9 cellular contexts compared by ENCODE assay signal in the genomic region with DNA sequence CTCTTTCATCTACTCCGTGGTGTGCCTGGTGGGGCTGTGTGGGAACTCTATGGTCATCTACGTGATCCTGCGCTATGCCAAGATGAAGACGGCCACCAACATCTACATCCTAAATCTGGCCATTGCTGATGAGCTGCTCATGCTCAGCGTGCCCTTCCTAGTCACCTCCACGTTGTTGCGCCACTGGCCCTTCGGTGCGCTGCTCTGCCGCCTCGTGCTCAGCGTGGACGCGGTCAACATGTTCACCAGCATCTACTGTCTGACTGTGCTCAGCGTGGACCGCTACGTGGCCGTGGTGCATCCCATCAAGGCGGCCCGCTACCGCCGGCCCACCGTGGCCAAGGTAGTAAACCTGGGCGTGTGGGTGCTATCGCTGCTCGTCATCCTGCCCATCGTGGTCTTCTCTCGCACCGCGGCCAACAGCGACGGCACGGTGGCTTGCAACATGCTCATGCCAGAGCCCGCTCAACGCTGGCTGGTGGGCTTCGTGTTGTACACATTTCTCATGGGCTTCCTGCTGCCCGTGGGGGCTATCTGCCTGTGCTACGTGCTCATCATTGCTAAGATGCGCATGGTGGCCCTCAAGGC. TPM values are rescaled to one million over a fixed set of nuclear protein-coding genes. Genes with fewer than 3 reads are reported as not detected.
DNase-seq lines count a peak whose midpoint lies in the region; ATAC-seq and TF ChIP-seq lines count a peak whose summit lies in the region.
"Had no signal": no experiment of that assay in that cellular context is flagged by ENCODE, and none has a peak within 500 bp of the region (broad histone marks: within the 10 kb centered on the region; RNA-seq: fewer than 3 reads in every experiment).

No MANE protein-coding gene starts in this region.

- no peaks in the 10 kb centered on the region for H3F3A ChIP-seq in neural cell (ENCODE audit: insufficient read depth, low read length, poor library complexity, severe bottlenecking)

- H3K4me3 Mint-ChIP-seq in T-helper 17 cell: peak overlapping the region; percentile 68
- H3K4me3 Mint-ChIP-seq in activated CD8-positive, alpha-beta T cell treated with anti-CD3 and anti-CD28 coated beads for 36 hours: no peak overlapping the region

- H3K27me3 Mint-ChIP-seq in T-helper 17 cell: peaks cover 56% of the 10 kb centered on the region
- H3K27me3 Mint-ChIP-seq in activated CD8-positive, alpha-beta T cell treated with anti-CD3 and anti-CD28 coated beads for 36 hours: peaks cover 59% of the 10 kb centered on the region

- intact Hi-C loops in activated CD8-positive, alpha-beta T cell treated with anti-CD3 and anti-CD28 coated beads for 36 hours (cut with micrococcal nuclease): no loop called here

- no peaks in the 10 kb centered on the region for H3K79me2 ChIP-seq in neural cell (replicated peaks; ENCODE audit: insufficient read depth, low read length)

- H3K9me3 ChIP-seq in BE2C: peaks cover 5% of the 10 kb centered on the region; the same call in 1 of the 2 replicates
- no peaks in the 10 kb centered on the region for H3K9me3 ChIP-seq in T-helper 17 cell (ENCODE audit: control insufficient read depth, low read length, poor library complexity, severe bottlenecking)
- H3K9me3 ChIP-seq in neural cell (ENCODE audit: low read length): peaks cover 11% of the 10 kb centered on the region

- no peaks in the 10 kb centered on the region for H3K9me3 Mint-ChIP-seq in activated CD8-positive, alpha-beta T cell treated with anti-CD3 and anti-CD28 coated beads for 36 hours

- H3K4me1 ChIP-seq in BE2C: no peaks in the 10 kb centered on the region

- no peak for TF ChIP-seq EP300 in neural cell (conservative IDR thresholded peaks at IDR 0.05; ENCODE audit: poor library complexity, severe bottlenecking)

- no peaks in the 10 kb centered on the region for H3K9me2 ChIP-seq in neural cell (ENCODE audit: insufficient read depth, low read length)

- no peak overlapping the region for H3K27ac Mint-ChIP-seq in T-helper 17 cell
- no peak overlapping the region for H3K27ac Mint-ChIP-seq in activated CD8-positive, alpha-beta T cell treated with anti-CD3 and anti-CD28 coated beads for 36 hours

- H3K27me3 ChIP-seq in BE2C (no peaks in the 10 kb centered on the region), neural cell (ENCODE audit: insufficient read depth, low read depth, low read length) (peaks cover 64% of the 10 kb centered on the region)

- POLR2A ChIA-PET in activated CD8-positive, alpha-beta T cell treated with anti-CD3 and anti-CD28 coated beads for 36 hours (lab: Charles Lee): no interaction called here

- TF ChIP-seq CTCF in BE2C (IDR thresholded peaks at IDR 0.05; ENCODE audit: low read depth, low read length): no peak
- TF ChIP-seq CTCF in fibroblast of the aortic adventitia (IDR thresholded peaks at IDR 0.05; ENCODE audit: insufficient read depth, low read length): no peak
- TF ChIP-seq CTCF in neural cell (IDR thresholded peaks at IDR 0.05; ENCODE audit: poor library complexity, severe bottlenecking): no peak
- TF ChIP-seq CTCF in activated CD8-positive, alpha-beta T cell treated with anti-CD3 and anti-CD28 coated beads for 36 hours (IDR thresholded peaks at IDR 0.05): no peak

- no peak overlapping the region for H3K27ac ChIP-seq in neural cell (ENCODE audit: low read length)

- no peak overlapping the region for H2AFZ ChIP-seq in neural cell (ENCODE audit: low read depth, low read length)

- H3K9ac ChIP-seq in neural cell (ENCODE audit: low read length): peak overlapping the region; percentile 50

- H3K4me2 ChIP-seq in neural cell (ENCODE audit: low read length): no peak overlapping the region

- CTCF ChIA-PET in activated CD8-positive, alpha-beta T cell treated with anti-CD3 and anti-CD28 coated beads for 36 hours (lab: Charles Lee): interaction anchor here (2.8 kb wide), 1 partner anchor 12 kb away, joined by 14 read pairs; no protein-coding TSS in a partner anchor

- H3K4me1 Mint-ChIP-seq in T-helper 17 cell: peaks cover 11% of the 10 kb centered on the region
- H3K4me1 Mint-ChIP-seq in activated CD8-positive, alpha-beta T cell treated with anti-CD3 and anti-CD28 coated beads for 36 hours (ENCODE audit: low read depth): peaks cover 23% of the 10 kb centered on the region

- no peaks in the 10 kb centered on the region for H4K20me1 ChIP-seq in neural cell (ENCODE audit: insufficient read depth)

- H3K4me3 ChIP-seq in BE2C (ENCODE audit: low read depth, low read length) (peak overlapping the region; percentile 28; the same call in 1 of the 2 replicates), fibroblast of the aortic adventitia (ENCODE audit: low read depth, low read length) (peak overlapping the region; percentile 52), neural cell (ENCODE audit: low read length) (peak overlapping the region; percentile 65)

- no peak for DNase-seq in BE2C
- DNase-seq in T-helper 17 cell: no peak
- DNase-seq in fibroblast of the aortic adventitia (ENCODE audit: low read depth): no peak
- DNase-seq in COR-L47 (lab: John Stamatoyannopoulos, UW): no peak
- DNase-seq in NCI-H226: no peak
- no peak for DNase-seq in activated CD8-positive, alpha-beta T cell treated with anti-CD3 and anti-CD28 coated beads for 36 hours
- DNase-seq: stimulated activated CD4-positive, alpha-beta T cell treated with anti-CD3 and anti-CD28 coated beads, Interleukin-4, amount 100 ng/mL, for 4 hours had no signal

- ATAC-seq in T-helper 17 cell: no peak
- no peak for ATAC-seq in HG03045 (IDR thresholded peaks at IDR 0.05; ENCODE audit: unreplicated experiment)
- no peak for ATAC-seq in activated CD8-positive, alpha-beta T cell treated with anti-CD3 and anti-CD28 coated beads for 36 hours

- H3K36me3 Mint-ChIP-seq in T-helper 17 cell (ENCODE audit: low read depth): peaks cover 10% of the 10 kb centered on the region
- H3K36me3 Mint-ChIP-seq in activated CD8-positive, alpha-beta T cell treated with anti-CD3 and anti-CD28 coated beads for 36 hours (ENCODE audit: low read depth): no peaks in the 10 kb centered on the region

- H3K36me3 ChIP-seq in BE2C: no peaks in the 10 kb centered on the region
- no peaks in the 10 kb centered on the region for H3K36me3 ChIP-seq in neural cell (ENCODE audit: insufficient read depth, low read length)

- TF ChIP-seq RAD21 in neural cell (conservative IDR thresholded peaks at IDR 0.05): no peak

TF ChIP-seq in neural cell, 6 proteins besides CTCF, POLR2A, EP300 and RAD21:
- TF ChIP-seq TAF1 (IDR thresholded peaks at IDR 0.05; ENCODE audit: low read depth): no peak
- TF ChIP-seq REST (IDR thresholded peaks at IDR 0.05; ENCODE audit: borderline replicate concordance): no peak
- TF ChIP-seq EZH2 (IDR thresholded peaks at IDR 0.05; ENCODE audit: borderline replicate concordance, insufficient read depth, low read length, poor library complexity, severe bottlenecking): no peak
- TF ChIP-seq POLR2AphosphoS5 (IDR thresholded peaks at IDR 0.05): no peak

RNA-seq across cellular contexts. Expression of gene SSTR1, which starts 2.0 kb away (rescaled TPM):
- polyA plus RNA-seq in BE2C (2012; ENCODE audit: insufficient read depth, insufficient read length, low read depth): 2.1 TPM
- not detected for total RNA-seq in T-helper 17 cell
- 0.57 and 0.63 TPM in 2 replicates for total RNA-seq in fibroblast of the aortic adventitia (ENCODE audit: low replicate concordance)
- 2.1 and 2.4 TPM in 2 replicates for polyA plus RNA-seq in neural cell
- polyA minus RNA-seq in neural cell: 2.9 TPM in 2 replicates
- not detected for total RNA-seq in activated CD8-positive, alpha-beta T cell treated with anti-CD3 and anti-CD28 coated beads for 36 hours

RNA-seq across cellular contexts. Expression of gene CLEC14A, which starts 46.2 kb away (rescaled TPM):
- 0.90 TPM for polyA plus RNA-seq in BE2C (2012; ENCODE audit: insufficient read depth, insufficient read length, low read depth)
- total RNA-seq in T-helper 17 cell (not detected), fibroblast of the aortic adventitia (ENCODE audit: low replicate concordance) (0.63 and 4.5 TPM in 2 replicates)
- polyA plus RNA-seq in neural cell: 0.12 TPM in 1 of 2 replicates, not detected in the other
- polyA minus RNA-seq in neural cell: 0.35 TPM in 1 of 2 replicates, not detected in the other
- not detected for total RNA-seq in activated CD8-positive, alpha-beta T cell treated with anti-CD3 and anti-CD28 coated beads for 36 hours
